In the genomic region with DNA sequence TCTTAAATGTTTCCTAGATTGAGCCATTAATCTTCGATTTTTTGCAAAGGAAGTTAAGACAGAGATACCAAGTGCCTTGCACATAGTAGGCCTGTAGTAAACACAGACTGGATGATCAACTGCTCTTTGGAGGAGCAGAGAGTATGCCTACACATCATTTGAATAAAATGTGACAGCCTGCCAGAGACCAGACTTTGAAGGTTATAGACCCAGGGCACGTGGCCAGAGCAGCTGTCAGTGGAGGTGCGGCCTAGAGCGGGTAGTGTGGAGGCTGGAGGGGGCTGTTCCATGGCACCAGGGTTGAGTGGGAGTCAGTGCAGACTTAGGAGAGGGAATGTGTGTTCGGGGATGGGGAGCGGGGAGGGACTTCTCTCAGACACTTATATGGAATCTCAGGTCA, we compare ENCODE assay signal across 8 cellular contexts.
DNase-seq lines count a peak whose midpoint lies in the region; ATAC-seq and TF ChIP-seq lines count a peak whose summit lies in the region.

No MANE protein-coding gene starts in this region.

- H3K9me3 ChIP-seq in lower lobe of right lung (no peaks in the 10 kb centered on the region), uterus (no peaks in the 10 kb centered on the region)

- H3K36me3 Mint-ChIP-seq in natural killer cell, result no peaks in the 10 kb centered on the region
- H3K36me3 Mint-ChIP-seq in natural killer cell treated with Interleukin-12 subunit alpha and Interleukin-12 subunit beta and Interleukin-15 and Interleukin-18, amount 100 ng/mL, for 72 hours, result no peaks in the 10 kb centered on the region

- H3K27me3 ChIP-seq in brain microvascular endothelial cell (replicated peaks) (no peaks in the 10 kb centered on the region), lower lobe of right lung (ENCODE audit: low read depth) (no peaks in the 10 kb centered on the region), uterus (no peaks in the 10 kb centered on the region)

- no peak for DNase-seq in natural killer cell
- no peak for DNase-seq in natural killer cell treated with Interleukin-12 subunit alpha and Interleukin-12 subunit beta and Interleukin-15 and Interleukin-18, amount 100 ng/mL, for 72 hours (ENCODE audit: low spot score)
- DNase-seq in brain microvascular endothelial cell, result peak; percentile 83
- no peak for DNase-seq in lower lobe of right lung
- DNase-seq in uterus, result peak; percentile 74 to 77
- no peak for DNase-seq in NCI-H146 treated with DMSO at 0.1 percent for 48 hours (lab: John Stamatoyannopoulos, UW; ENCODE audit: unreplicated experiment)
- no peak for DNase-seq in Ammon's horn (ENCODE audit: low spot score)
- no peak for DNase-seq in NCI-H146 (lab: John Stamatoyannopoulos, UW)

- H3K4me3 Mint-ChIP-seq in natural killer cell, result peak overlapping the region; percentile 45
- no peak overlapping the region for H3K4me3 Mint-ChIP-seq in natural killer cell treated with Interleukin-12 subunit alpha and Interleukin-12 subunit beta and Interleukin-15 and Interleukin-18, amount 100 ng/mL, for 72 hours

- ATAC-seq in natural killer cell (no peak), lower lobe of right lung (peak; percentile 13 to 25)
- no peak for ATAC-seq in natural killer cell treated with Interleukin-12 subunit alpha and Interleukin-12 subunit beta and Interleukin-15 and Interleukin-18, amount 100 ng/mL, for 72 hours

- peaks cover 88% of the 10 kb centered on the region for H3K4me1 ChIP-seq in lower lobe of right lung
- H3K4me1 ChIP-seq in uterus, result peaks cover 42 to 44% of the 10 kb centered on the region in 2 donors

- peak overlapping the region; percentile 31 to 80 for H3K27ac Mint-ChIP-seq in natural killer cell
- peak overlapping the region in 1 of 2 donors; percentile 79 for H3K27ac Mint-ChIP-seq in natural killer cell treated with Interleukin-12 subunit alpha and Interleukin-12 subunit beta and Interleukin-15 and Interleukin-18, amount 100 ng/mL, for 72 hours

- no peak for TF ChIP-seq POLR2A in uterus (IDR thresholded peaks at IDR 0.05)

- H3K9me3 Mint-ChIP-seq in natural killer cell, result no peaks in the 10 kb centered on the region
- H3K9me3 Mint-ChIP-seq in natural killer cell treated with Interleukin-12 subunit alpha and Interleukin-12 subunit beta and Interleukin-15 and Interleukin-18, amount 100 ng/mL, for 72 hours, result no peaks in the 10 kb centered on the region

- H3K27me3 Mint-ChIP-seq in natural killer cell (ENCODE audit: low read depth in 2 of 2), result no peaks in the 10 kb centered on the region
- no peaks in the 10 kb centered on the region for H3K27me3 Mint-ChIP-seq in natural killer cell treated with Interleukin-12 subunit alpha and Interleukin-12 subunit beta and Interleukin-15 and Interleukin-18, amount 100 ng/mL, for 72 hours

- H3K27ac ChIP-seq in brain microvascular endothelial cell, result peak overlapping the region; percentile 100
- peak overlapping the region; percentile 67 for H3K27ac ChIP-seq in lower lobe of right lung
- H3K27ac ChIP-seq in uterus, result peak overlapping the region; percentile 88 to 91

- in situ Hi-C loops in brain microvascular endothelial cell (cut with HindIII; ENCODE audit: low pct_ligation_motif_present, low sequenced_read_pairs), result no loop called here

- H3K4me3 ChIP-seq in brain microvascular endothelial cell (ENCODE audit: low read depth, low read length) (no peak overlapping the region), lower lobe of right lung (no peak overlapping the region), uterus (no peak overlapping the region)

- TF ChIP-seq CTCF in natural killer cell (IDR thresholded peaks at IDR 0.05), result no peak
- TF ChIP-seq CTCF in brain microvascular endothelial cell (IDR thresholded peaks at IDR 0.05; ENCODE audit: low read depth, low read length, missing control alignments), result no peak
- no peak for TF ChIP-seq CTCF in lower lobe of right lung (IDR thresholded peaks at IDR 0.05)
- TF ChIP-seq CTCF in uterus (IDR thresholded peaks at IDR 0.05), result no peak

- intact Hi-C loops in natural killer cell (cut with micrococcal nuclease), result no loop called here
- intact Hi-C loops in lower lobe of right lung (cut with DNase I), result no loop called here
- intact Hi-C loops in uterus (cut with DNase I; ENCODE audit: low total_unique reads), result loop anchor here (5.0 kb wide), 1 partner anchor 41 kb away; no protein-coding TSS in a partner anchor

- H3K4me1 Mint-ChIP-seq in natural killer cell, result peaks cover 75 to 84% of the 10 kb centered on the region in 2 donors
- H3K4me1 Mint-ChIP-seq in natural killer cell treated with Interleukin-12 subunit alpha and Interleukin-12 subunit beta and Interleukin-15 and Interleukin-18, amount 100 ng/mL, for 72 hours (ENCODE audit: low read depth in 2 of 2), result peaks cover 57% of the 10 kb centered on the region in 2 donors

- H3K36me3 ChIP-seq in brain microvascular endothelial cell (replicated peaks), result peaks cover 15% of the 10 kb centered on the region
- no peaks in the 10 kb centered on the region for H3K36me3 ChIP-seq in lower lobe of right lung
- no peaks in the 10 kb centered on the region for H3K36me3 ChIP-seq in uterus

Comparison
In these comparisons a context has a peak if more than half of its experiments do, and no peak if none do; other contexts are left out.
1. ATAC-seq: peak in lower lobe of right lung (2 of 2); none in natural killer cell (0 of 3) and natural killer cell treated with Interleukin-12 subunit alpha and Interleukin-12 subunit beta and Interleukin-15 and Interleukin-18, amount 100 ng/mL, for 72 hours (0 of 2).
2. DNase-seq: peak in brain microvascular endothelial cell (single experiment) and uterus (2 of 2); none in natural killer cell (single experiment), natural killer cell treated with Interleukin-12 subunit alpha and Interleukin-12 subunit beta and Interleukin-15 and Interleukin-18, amount 100 ng/mL, for 72 hours (single experiment), lower lobe of right lung (single experiment), NCI-H146 treated with DMSO at 0.1 percent for 48 hours (single experiment), Ammon's horn (single experiment) and NCI-H146 (single experiment).
3. Peak in every context shown above with its lines, with median percentiles within 50 percentile points of each other: H3K27ac ChIP-seq.